Comparison of ENCODE assay signal across 16 cellular contexts in genomic region chr3:182644800-182645433, GRCh38.
A peak's percentile ranks its signal among the peaks of the same experiment; 100 is the strongest.
DNase-seq lines count a peak whose midpoint lies in the region; ATAC-seq and TF ChIP-seq lines count a peak whose summit lies in the region.
"Had no signal": no experiment of that assay in that cellular context is flagged by ENCODE, and none has a peak within 500 bp of the region (broad histone marks: within the 10 kb centered on the region; RNA-seq: fewer than 3 reads in every experiment).

No MANE protein-coding gene starts in this region.

- peaks cover 22% of the 10 kb centered on the region for H3K27me3 Mint-ChIP-seq in activated CD4-positive, alpha-beta T cell treated with anti-CD3 and anti-CD28 coated beads for 36 hours
- peaks cover 7% of the 10 kb centered on the region for H3K27me3 Mint-ChIP-seq in activated CD4-positive, alpha-beta T cell treated with anti-CD3 and anti-CD28 coated beads, Interleukin-2, amount 10 ng/mL, durations not matched to agents 7 days and 5 days

- H3K36me3 ChIP-seq in osteoblast (ENCODE audit: insufficient read depth, low read length) (no peaks in the 10 kb centered on the region), Peyer's patch (no peaks in the 10 kb centered on the region), psoas muscle (ENCODE audit: insufficient read depth in 1 of 2, low read depth in 1 of 2) (no peaks in the 10 kb centered on the region)

- peak; percentile 81 for ATAC-seq in activated CD4-positive, alpha-beta T cell treated with anti-CD3 and anti-CD28 coated beads for 36 hours
- ATAC-seq in GM21381 (IDR thresholded peaks at IDR 0.05; ENCODE audit: unreplicated experiment) (peak; percentile 58), psoas muscle (no peak)
- ATAC-seq: left ventricle myocardium superior; naive thymus-derived CD8-positive, alpha-beta T cell; right cardiac atrium had no signal

- H4K20me1 ChIP-seq in osteoblast (ENCODE audit: insufficient read depth, low read length) = no peaks in the 10 kb centered on the region

- H3K4me1 ChIP-seq in osteoblast (ENCODE audit: insufficient read depth, low read length) (no peaks in the 10 kb centered on the region), Peyer's patch (peaks cover 0 to 8% (median 0%) of the 10 kb centered on the region in 4 donors), psoas muscle (no peaks in the 10 kb centered on the region)

- TF ChIP-seq CTCF in RWPE1 (conservative IDR thresholded peaks at IDR 0.05; ENCODE audit: low read depth) (no peak), osteoblast (IDR thresholded peaks at IDR 0.05; ENCODE audit: extremely low read depth, low read depth, low read length) (no peak), Peyer's patch (IDR thresholded peaks at IDR 0.05) (no peak), psoas muscle (IDR thresholded peaks at IDR 0.05) (no peak), GM20000 (IDR thresholded peaks at IDR 0.05; ENCODE audit: extremely low read depth, missing control alignments) (no peak)

- no peak overlapping the region for H3K27ac Mint-ChIP-seq in activated CD4-positive, alpha-beta T cell treated with anti-CD3 and anti-CD28 coated beads for 36 hours
- H3K27ac Mint-ChIP-seq in activated CD4-positive, alpha-beta T cell treated with anti-CD3 and anti-CD28 coated beads, Interleukin-2, amount 10 ng/mL, durations not matched to agents 7 days and 5 days = no peak overlapping the region
- H3K27ac Mint-ChIP-seq: activated naive CD8-positive, alpha-beta T cell; CD4-positive, alpha-beta T cell; naive thymus-derived CD8-positive, alpha-beta T cell had no signal

- no peak overlapping the region for H3K4me2 ChIP-seq in osteoblast (ENCODE audit: insufficient read depth, low read length)

- no peaks in the 10 kb centered on the region for H3K79me2 ChIP-seq in osteoblast (ENCODE audit: insufficient read depth, low read length)

- POLR2A ChIA-PET in activated CD4-positive, alpha-beta T cell treated with anti-CD3 and anti-CD28 coated beads for 36 hours (lab: Charles Lee) = no interaction called here
- POLR2A ChIA-PET in activated CD4-positive, alpha-beta T cell treated with anti-CD3 and anti-CD28 coated beads, Interleukin-2, amount 10 ng/mL, durations not matched to agents 7 days and 5 days (lab: Charles Lee) = no interaction called here
- POLR2A ChIA-PET in RWPE1 (lab: Yijun Ruan, JAX; ENCODE audit: low non-redundant PET) = no interaction called here

- no peaks in the 10 kb centered on the region for H3K36me3 Mint-ChIP-seq in activated CD4-positive, alpha-beta T cell treated with anti-CD3 and anti-CD28 coated beads for 36 hours (ENCODE audit: low read depth)
- no peaks in the 10 kb centered on the region for H3K36me3 Mint-ChIP-seq in activated CD4-positive, alpha-beta T cell treated with anti-CD3 and anti-CD28 coated beads, Interleukin-2, amount 10 ng/mL, durations not matched to agents 7 days and 5 days (ENCODE audit: low read depth)
- H3K36me3 Mint-ChIP-seq: activated naive CD8-positive, alpha-beta T cell had no signal

- H3K4me3 Mint-ChIP-seq in activated CD4-positive, alpha-beta T cell treated with anti-CD3 and anti-CD28 coated beads for 36 hours = no peak overlapping the region
- no peak overlapping the region for H3K4me3 Mint-ChIP-seq in activated CD4-positive, alpha-beta T cell treated with anti-CD3 and anti-CD28 coated beads, Interleukin-2, amount 10 ng/mL, durations not matched to agents 7 days and 5 days
- H3K4me3 Mint-ChIP-seq: activated naive CD8-positive, alpha-beta T cell; CD4-positive, alpha-beta T cell; naive thymus-derived CD8-positive, alpha-beta T cell had no signal

- no peak overlapping the region for H3K27ac ChIP-seq in RWPE1
- H3K27ac ChIP-seq in osteoblast (ENCODE audit: low read depth, low read length) = no peak overlapping the region
- H3K27ac ChIP-seq in Peyer's patch = no peak overlapping the region
- H3K27ac ChIP-seq in psoas muscle = no peak overlapping the region

- H3K27me3 ChIP-seq in osteoblast (ENCODE audit: insufficient read depth, low read length) (no peaks in the 10 kb centered on the region), Peyer's patch (no peaks in the 10 kb centered on the region), psoas muscle (ENCODE audit: insufficient read depth in 3 of 3, low read length in 2 of 3) (no peaks in the 10 kb centered on the region)

- H2AFZ ChIP-seq in osteoblast (ENCODE audit: low read length) = no peak overlapping the region

- DNase-seq in activated CD4-positive, alpha-beta T cell treated with anti-CD3 and anti-CD28 coated beads for 36 hours = peak; percentile 70
- no peak for DNase-seq in activated CD4-positive, alpha-beta T cell treated with anti-CD3 and anti-CD28 coated beads, Interleukin-2, amount 10 ng/mL, durations not matched to agents 7 days and 5 days
- DNase-seq in RWPE1 (ENCODE audit: low spot score) (peak; percentile 61), osteoblast (ENCODE audit: insufficient read length, low spot score, missing footprints) (peak; percentile 48), Peyer's patch (no peak), psoas muscle (no peak), GM20000 (ENCODE audit: low spot score) (no peak)
- DNase-seq: CD4-positive, alpha-beta T cell; central memory CD4-positive, alpha-beta T cell; H7; left ventricle myocardium superior; naive thymus-derived CD8-positive, alpha-beta T cell; NCI-H1092; right cardiac atrium had no signal

- WGBS in psoas muscle, 3 donors = 87 to 91% (median 88%) methylated on average over 5 of the region's 5 CpGs

- no peaks in the 10 kb centered on the region for H3K9me3 ChIP-seq in osteoblast (ENCODE audit: low read depth, low read length)
- no peaks in the 10 kb centered on the region for H3K9me3 ChIP-seq in Peyer's patch
- H3K9me3 ChIP-seq in psoas muscle = no peaks in the 10 kb centered on the region

- no peak for TF ChIP-seq POLR2A in Peyer's patch (IDR thresholded peaks at IDR 0.05)

- intact Hi-C loops in activated CD4-positive, alpha-beta T cell treated with anti-CD3 and anti-CD28 coated beads for 36 hours (cut with DNase I, micrococcal nuclease) = no loop called here
- intact Hi-C loops in psoas muscle (cut with DNase I) = no loop called here

- H3K4me1 Mint-ChIP-seq in activated CD4-positive, alpha-beta T cell treated with anti-CD3 and anti-CD28 coated beads for 36 hours = peaks cover 7% of the 10 kb centered on the region
- no peaks in the 10 kb centered on the region for H3K4me1 Mint-ChIP-seq in activated CD4-positive, alpha-beta T cell treated with anti-CD3 and anti-CD28 coated beads, Interleukin-2, amount 10 ng/mL, durations not matched to agents 7 days and 5 days

- H3K9me3 Mint-ChIP-seq in activated CD4-positive, alpha-beta T cell treated with anti-CD3 and anti-CD28 coated beads for 36 hours (ENCODE audit: low read depth) = no peaks in the 10 kb centered on the region
- H3K9me3 Mint-ChIP-seq in activated CD4-positive, alpha-beta T cell treated with anti-CD3 and anti-CD28 coated beads, Interleukin-2, amount 10 ng/mL, durations not matched to agents 7 days and 5 days = no peaks in the 10 kb centered on the region
- H3K9me3 Mint-ChIP-seq: CD4-positive, alpha-beta T cell had no signal

- CTCF ChIA-PET in activated CD4-positive, alpha-beta T cell treated with anti-CD3 and anti-CD28 coated beads for 36 hours (lab: Charles Lee) = interaction anchor here (0.7 kb wide), 1 partner anchor 184 kb away, joined by 4 read pairs; no protein-coding TSS in a partner anchor
- CTCF ChIA-PET in activated CD4-positive, alpha-beta T cell treated with anti-CD3 and anti-CD28 coated beads, Interleukin-2, amount 10 ng/mL, durations not matched to agents 7 days and 5 days (lab: Charles Lee) = no interaction called here
- CTCF ChIA-PET in RWPE1 (lab: Yijun Ruan, JAX) = interaction anchor here (0.6 kb wide), 3 partner anchors 20 to 1218 kb away, joined by 3 to 4 read pairs (median 3); no protein-coding TSS in a partner anchor

- H3K4me3 ChIP-seq in osteoblast (ENCODE audit: insufficient read depth, low read length) (no peak overlapping the region), Peyer's patch (no peak overlapping the region), psoas muscle (no peak overlapping the region)

Comparison
In these comparisons a context has a peak if more than half of its experiments do, and no peak if none do; other contexts are left out.
1. DNase-seq: peak in activated CD4-positive, alpha-beta T cell treated with anti-CD3 and anti-CD28 coated beads for 36 hours (single experiment), RWPE1 (single experiment) and osteoblast (single experiment); none in activated CD4-positive, alpha-beta T cell treated with anti-CD3 and anti-CD28 coated beads, Interleukin-2, amount 10 ng/mL, durations not matched to agents 7 days and 5 days (single experiment), Peyer's patch (0 of 3), psoas muscle (0 of 2) and GM20000 (single experiment).
2. ATAC-seq: peak in activated CD4-positive, alpha-beta T cell treated with anti-CD3 and anti-CD28 coated beads for 36 hours (single experiment) and GM21381 (single experiment); none in psoas muscle (0 of 4).